Comparison of ENCODE assay signal across 8 cellular contexts in genomic region chr9:37582548-37583157, GRCh38. TPM values are rescaled to one million over a fixed set of nuclear protein-coding genes. Genes with fewer than 3 reads are reported as not detected.
DNase-seq lines count a peak whose midpoint lies in the region; ATAC-seq and TF ChIP-seq lines count a peak whose summit lies in the region.

No MANE protein-coding gene starts in this region.

- no peak overlapping the region for H2AFZ ChIP-seq in mesenchymal stem cell (ENCODE audit: low read depth, low read length)

- ATAC-seq in GM21717 (IDR thresholded peaks at IDR 0.05; ENCODE audit: unreplicated experiment), result no peak

- DNase-seq in AG08395 (ENCODE audit: low spot score) (peak; percentile 62), NCI-H69 (lab: John Stamatoyannopoulos, UW) (peak; percentile 64), dedifferentiated amniotic fluid mesenchymal stem cell (ENCODE audit: extremely low spot score) (peak; percentile 82), mesenchymal stem cell (peak; percentile 77), GM19240 (ENCODE audit: insufficient read length, low spot score) (no peak), T1000 (lab: John Stamatoyannopoulos, UW) (no peak)

- H4K91ac ChIP-seq in mesenchymal stem cell (ENCODE audit: low read length), result no peak overlapping the region

- no peak overlapping the region for H3K18ac ChIP-seq in mesenchymal stem cell (ENCODE audit: low read depth in 1 of 2, low read length in 2 of 2)

- TF ChIP-seq CTCF in GM12875 (IDR thresholded peaks at IDR 0.05; ENCODE audit: borderline replicate concordance, insufficient read depth, low read depth, low read length), result peak; percentile 55; the same call in 1 of the 2 replicates

- peak overlapping the region; percentile 36 for H3K9ac ChIP-seq in mesenchymal stem cell (ENCODE audit: low read length)

- H3K23ac ChIP-seq in mesenchymal stem cell (ENCODE audit: low read length in 2 of 2), result no peak overlapping the region

- H3K14ac ChIP-seq in mesenchymal stem cell (ENCODE audit: low read length in 2 of 2), result no peak overlapping the region

- WGBS in mesenchymal stem cell, result 95% methylated on average over 5 of the region's 6 CpGs

- H2BK12ac ChIP-seq in mesenchymal stem cell (ENCODE audit: low read length in 2 of 2), result no peak overlapping the region

- H2AK5ac ChIP-seq in mesenchymal stem cell (ENCODE audit: low read length, severe bottlenecking), result no peak overlapping the region

- H2BK15ac ChIP-seq in mesenchymal stem cell (ENCODE audit: low read depth, poor library complexity, severe bottlenecking), result no peak overlapping the region

- H2BK5ac ChIP-seq in mesenchymal stem cell (ENCODE audit: low read depth, low read length, poor library complexity, severe bottlenecking), result no peak overlapping the region

- peaks cover 22% of the 10 kb centered on the region for H3K79me1 ChIP-seq in mesenchymal stem cell (replicated peaks; ENCODE audit: low read length, poor library complexity, severe bottlenecking)

- no peaks in the 10 kb centered on the region for H3K27me3 ChIP-seq in mesenchymal stem cell (ENCODE audit: control insufficient read depth in 1 of 2, insufficient read depth in 1 of 2, low read length in 2 of 2)

- no peak overlapping the region for H3K4ac ChIP-seq in mesenchymal stem cell (ENCODE audit: low read depth in 1 of 2, low read length in 2 of 2)

- H3K4me3 ChIP-seq in GM12875 (ENCODE audit: low read depth, low read length) (no peak overlapping the region), mesenchymal stem cell (ENCODE audit: insufficient read depth in 1 of 2, low read depth in 1 of 2, low read length in 2 of 2) (no peak overlapping the region)

- no peak overlapping the region for H3K27ac ChIP-seq in mesenchymal stem cell (ENCODE audit: low read length, poor library complexity, severe bottlenecking)

- H2BK120ac ChIP-seq in mesenchymal stem cell (ENCODE audit: low read depth, low read length), result no peak overlapping the region

- H3K4me2 ChIP-seq in mesenchymal stem cell (ENCODE audit: low read length, poor library complexity, severe bottlenecking), result no peak overlapping the region

- H3K36me3 ChIP-seq in mesenchymal stem cell (ENCODE audit: control insufficient read depth in 1 of 2, insufficient read depth in 2 of 2, low read depth in 1 of 2, low read length in 2 of 2), result peaks cover 8 to 76% of the 10 kb centered on the region in 2 experiments

- no peaks in the 10 kb centered on the region for H3K9me3 ChIP-seq in mesenchymal stem cell (ENCODE audit: control insufficient read depth, low read length)

- no peaks in the 10 kb centered on the region for H3K4me1 ChIP-seq in mesenchymal stem cell (ENCODE audit: control insufficient read depth, insufficient read depth, low read depth, low read length)

- no peak overlapping the region for H4K8ac ChIP-seq in mesenchymal stem cell (ENCODE audit: low read length)

RNA-seq across cellular contexts. Expression of gene FBXO10, which starts 6.5 kb away (rescaled TPM):
- 11.3 TPM for polyA plus RNA-seq in mesenchymal stem cell (2013, experiment 1 of 2)
- polyA plus RNA-seq in mesenchymal stem cell (2013, experiment 2 of 2), result 11.2 TPM

RNA-seq across cellular contexts. Expression of gene TOMM5, which starts 9.7 kb away (rescaled TPM):
- 160 TPM for polyA plus RNA-seq in mesenchymal stem cell (2013, experiment 1 of 2)
- polyA plus RNA-seq in mesenchymal stem cell (2013, experiment 2 of 2), result 170 TPM

Comparison
In these comparisons a context has a peak if more than half of its experiments do, and no peak if none do; other contexts are left out.
1. DNase-seq: peak in AG08395 (single experiment), NCI-H69 (single experiment), dedifferentiated amniotic fluid mesenchymal stem cell (single experiment) and mesenchymal stem cell (single experiment); none in GM19240 (single experiment) and T1000 (single experiment).